Comparison of ENCODE assay signal across 10 cellular contexts in the genomic region with DNA sequence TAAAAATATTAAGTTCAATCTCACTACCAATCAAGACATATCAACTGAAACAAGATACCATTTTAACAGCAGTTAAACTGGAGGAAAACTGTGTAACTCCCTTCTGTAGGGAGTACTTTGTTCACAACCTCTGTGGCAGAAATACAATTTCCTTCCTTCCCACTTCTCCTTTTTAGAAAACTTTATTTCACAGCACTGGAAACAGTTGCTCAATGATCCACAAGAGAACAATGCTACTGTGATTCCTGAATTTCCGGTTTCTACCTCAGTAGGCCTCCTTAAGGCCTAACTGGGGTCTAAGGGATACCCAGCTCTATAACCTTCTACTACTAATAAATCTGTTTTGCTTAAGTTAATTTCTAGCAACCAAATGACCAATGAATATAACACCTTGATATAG. TPM values are rescaled to one million over a fixed set of nuclear protein-coding genes. Genes with fewer than 3 reads are reported as not detected.
DNase-seq lines count a peak whose midpoint lies in the region; ATAC-seq and TF ChIP-seq lines count a peak whose summit lies in the region.
"Had no signal": no experiment of that assay in that cellular context is flagged by ENCODE, and none has a peak within 500 bp of the region (broad histone marks: within the 10 kb centered on the region; RNA-seq: fewer than 3 reads in every experiment).

No MANE protein-coding gene starts in this region.

- peaks cover 70% of the 10 kb centered on the region for H3K4me1 Mint-ChIP-seq in Calu3 (ENCODE audit: low read depth, unreplicated experiment)
- H3K4me1 Mint-ChIP-seq in naive thymus-derived CD8-positive, alpha-beta T cell: peaks cover 36 to 84% (median 79%) of the 10 kb centered on the region in 4 donors

- TF ChIP-seq CTCF in Calu3 (IDR thresholded peaks at IDR 0.05; ENCODE audit: unreplicated experiment) (no peak), cardiac fibroblast (IDR thresholded peaks at IDR 0.05; ENCODE audit: low read depth, low read length) (no peak), GM10248 (IDR thresholded peaks at IDR 0.05; ENCODE audit: control extremely low read depth, extremely low read depth, low read depth, missing control alignments) (no peak)

- H3K9me3 Mint-ChIP-seq in Calu3 (ENCODE audit: low read depth, unreplicated experiment): no peaks in the 10 kb centered on the region
- no peaks in the 10 kb centered on the region for H3K9me3 Mint-ChIP-seq in naive thymus-derived CD8-positive, alpha-beta T cell

- BruUV-seq in Calu3 (replicated peaks; lab: Mats Ljungman, UMichigan): no TSS peak

- no peak overlapping the region for H3K4me3 ChIP-seq in cardiac fibroblast (replicated peaks in 1 of 2; ENCODE audit: low read depth in 2 of 2, low read length in 2 of 2)

- H3K27ac Mint-ChIP-seq in Calu3 (ENCODE audit: unreplicated experiment): peak overlapping the region; percentile 69
- H3K27ac Mint-ChIP-seq in naive thymus-derived CD8-positive, alpha-beta T cell: peak overlapping the region; percentile 9 to 84 (median 54)

- POLR2A ChIA-PET in naive thymus-derived CD8-positive, alpha-beta T cell (lab: Charles Lee): no interaction called here
- POLR2A ChIA-PET in GM10248 (lab: Yijun Ruan, JAX): no interaction called here

- no peak overlapping the region for H3K4me3 Mint-ChIP-seq in Calu3 (ENCODE audit: low read depth, unreplicated experiment)
- H3K4me3 Mint-ChIP-seq in naive thymus-derived CD8-positive, alpha-beta T cell: peak overlapping the region in 5 of 10 donors; percentile 6 to 53 (median 29)

- intact Hi-C loops in Calu3 (cut with micrococcal nuclease; ENCODE audit: unreplicated experiment): no loop called here

- ATAC-seq in naive thymus-derived CD8-positive, alpha-beta T cell: no peak

- peaks cover 8% of the 10 kb centered on the region for H3K36me3 Mint-ChIP-seq in Calu3 (ENCODE audit: insufficient read depth, unreplicated experiment)
- peaks cover 0 to 5% (median 4%) of the 10 kb centered on the region in 3 donors for H3K36me3 Mint-ChIP-seq in naive thymus-derived CD8-positive, alpha-beta T cell

- CTCF ChIA-PET in Calu3 (lab: Charles Lee): interaction anchor here (1.1 kb wide), 1 partner anchor 28 kb away, joined by 3 read pairs; no protein-coding TSS in a partner anchor
- CTCF ChIA-PET in GM10248 (lab: Yijun Ruan, JAX): interaction anchor here (0.7 to 2.2 kb wide), 5 partner anchors 8 to 270 kb away, joined by 3 to 10 read pairs (median 7); no protein-coding TSS in a partner anchor

- no peaks in the 10 kb centered on the region for H3K27me3 Mint-ChIP-seq in Calu3 (ENCODE audit: unreplicated experiment)
- no peaks in the 10 kb centered on the region for H3K27me3 Mint-ChIP-seq in naive thymus-derived CD8-positive, alpha-beta T cell

- DNase-seq in Calu3 (no peak), NOMO-1 (lab: John Stamatoyannopoulos, UW; ENCODE audit: unreplicated experiment in 2 of 2) (peak; percentile 24 to 89), cardiac fibroblast (ENCODE audit: low read depth in 2 of 2) (peak; percentile 33 to 55), foreskin melanocyte (no peak), GM10248 (ENCODE audit: extremely low spot score) (no peak), NK-92 (lab: John Stamatoyannopoulos, UW; ENCODE audit: unreplicated experiment) (no peak), LoVo (ENCODE audit: low spot score) (no peak)
- DNase-seq in naive thymus-derived CD8-positive, alpha-beta T cell: no peak
- DNase-seq: Caco-2, NCI-H1092 treated with DMSO at 0.1 percent for 48 hours had no signal

RNA-seq across cellular contexts. Expression of a gene that starts 14.1 kb away (rescaled TPM):
- 63.4 and 64.7 TPM in 2 replicates for total RNA-seq in Calu3 (2022)
- 100 to 1,000 TPM; 150 to 159 TPM for total RNA-seq in naive thymus-derived CD8-positive, alpha-beta T cell
- polyA plus RNA-seq in naive thymus-derived CD8-positive, alpha-beta T cell: 10 to 100 TPM; 27.3 to 53.7 (median 34.3) TPM

Comparison
In these comparisons a context has a peak if more than half of its experiments do, and no peak if none do; other contexts are left out.
1. DNase-seq: peak in NOMO-1 (2 of 2) and cardiac fibroblast (2 of 2); none in Calu3 (single experiment), naive thymus-derived CD8-positive, alpha-beta T cell (0 of 10), foreskin melanocyte (single experiment), GM10248 (single experiment), NK-92 (single experiment) and LoVo (single experiment).